13 cellular contexts compared by ENCODE assay signal in genomic region chr12:54222609-54223008, GRCh38. TPM values are rescaled to one million over a fixed set of nuclear protein-coding genes. Genes with fewer than 3 reads are reported as not detected.
DNase-seq lines count a peak whose midpoint lies in the region; TF ChIP-seq lines count a peak whose summit lies in the region.
"Had no signal": no experiment of that assay in that cellular context is flagged by ENCODE, and none has a peak within 500 bp of the region (broad histone marks: within the 10 kb centered on the region; RNA-seq: fewer than 3 reads in every experiment).

No MANE protein-coding gene starts in this region.

- peaks cover under 1% of the 10 kb centered on the region for H3K4me1 Mint-ChIP-seq in activated naive CD4-positive, alpha-beta T cell treated with anti-CD3 and anti-CD28 coated beads for 36 hours (ENCODE audit: low read depth)
- peaks cover 19% of the 10 kb centered on the region for H3K4me1 Mint-ChIP-seq in activated naive CD4-positive, alpha-beta T cell treated with anti-CD3 and anti-CD28 coated beads, Interleukin-2, amount 10 ng/mL, durations not matched to agents 7 days and 5 days
- H3K4me1 Mint-ChIP-seq: activated T-helper 17 cell treated with anti-CD3 and anti-CD28 coated beads, Interleukin-2, amount 50 U/mL, for 72 hours had no signal

- TF ChIP-seq CTCF in epithelial cell of esophagus (IDR thresholded peaks at IDR 0.05; ENCODE audit: insufficient read depth, low read depth, low read length, missing control alignments): no peak

- no peaks in the 10 kb centered on the region for H3K36me3 ChIP-seq in SJCRH30

- H3K9me3 ChIP-seq in SJCRH30 (replicated peaks): no peaks in the 10 kb centered on the region

- intact Hi-C loops in activated naive CD4-positive, alpha-beta T cell treated with anti-CD3 and anti-CD28 coated beads for 36 hours (cut with micrococcal nuclease): no loop called here

- no peaks in the 10 kb centered on the region for H3K27me3 ChIP-seq in SJCRH30

- H3K36me3 Mint-ChIP-seq in activated naive CD4-positive, alpha-beta T cell treated with anti-CD3 and anti-CD28 coated beads for 36 hours (ENCODE audit: low read depth): no peaks in the 10 kb centered on the region
- no peaks in the 10 kb centered on the region for H3K36me3 Mint-ChIP-seq in activated naive CD4-positive, alpha-beta T cell treated with anti-CD3 and anti-CD28 coated beads, Interleukin-2, amount 10 ng/mL, durations not matched to agents 7 days and 5 days

- no peak overlapping the region for H3K4me3 Mint-ChIP-seq in activated naive CD4-positive, alpha-beta T cell treated with anti-CD3 and anti-CD28 coated beads for 36 hours
- no peak overlapping the region for H3K4me3 Mint-ChIP-seq in activated naive CD4-positive, alpha-beta T cell treated with anti-CD3 and anti-CD28 coated beads, Interleukin-2, amount 10 ng/mL, durations not matched to agents 7 days and 5 days
- H3K4me3 Mint-ChIP-seq: activated T-helper 17 cell treated with anti-CD3 and anti-CD28 coated beads, Interleukin-2, amount 50 U/mL, for 72 hours; neural crest cell had no signal

- peaks cover 4% of the 10 kb centered on the region for H3K27me3 Mint-ChIP-seq in activated naive CD4-positive, alpha-beta T cell treated with anti-CD3 and anti-CD28 coated beads for 36 hours (ENCODE audit: low read depth)
- peaks cover 26% of the 10 kb centered on the region for H3K27me3 Mint-ChIP-seq in activated naive CD4-positive, alpha-beta T cell treated with anti-CD3 and anti-CD28 coated beads, Interleukin-2, amount 10 ng/mL, durations not matched to agents 7 days and 5 days
- H3K27me3 Mint-ChIP-seq: activated T-helper 17 cell treated with anti-CD3 and anti-CD28 coated beads, Interleukin-2, amount 50 U/mL, for 72 hours had no signal

- H3K4me3 ChIP-seq in epithelial cell of esophagus (ENCODE audit: low read length) (no peak overlapping the region), SJCRH30 (no peak overlapping the region)
- H3K4me3 ChIP-seq: SK-N-MC, skin epidermis had no signal

- H3K27ac Mint-ChIP-seq in activated naive CD4-positive, alpha-beta T cell treated with anti-CD3 and anti-CD28 coated beads for 36 hours: no peak overlapping the region
- H3K27ac Mint-ChIP-seq in activated naive CD4-positive, alpha-beta T cell treated with anti-CD3 and anti-CD28 coated beads, Interleukin-2, amount 10 ng/mL, durations not matched to agents 7 days and 5 days: no peak overlapping the region
- H3K27ac Mint-ChIP-seq: activated T-helper 17 cell treated with anti-CD3 and anti-CD28 coated beads, Interleukin-2, amount 50 U/mL, for 72 hours had no signal

- no peaks in the 10 kb centered on the region for H3K9me3 Mint-ChIP-seq in activated naive CD4-positive, alpha-beta T cell treated with anti-CD3 and anti-CD28 coated beads for 36 hours
- no peaks in the 10 kb centered on the region for H3K9me3 Mint-ChIP-seq in activated naive CD4-positive, alpha-beta T cell treated with anti-CD3 and anti-CD28 coated beads, Interleukin-2, amount 10 ng/mL, durations not matched to agents 7 days and 5 days
- H3K9me3 Mint-ChIP-seq: activated T-helper 17 cell treated with anti-CD3 and anti-CD28 coated beads, Interleukin-2, amount 50 U/mL, for 72 hours; neural crest cell had no signal

- H3K4me1 ChIP-seq in SJCRH30: peaks cover 5% of the 10 kb centered on the region; the same call in 1 of the 2 replicates

- CTCF ChIA-PET in activated naive CD4-positive, alpha-beta T cell treated with anti-CD3 and anti-CD28 coated beads for 36 hours (lab: Charles Lee): interaction anchor here (0.8 to 1.6 kb wide), 7 partner anchors 9 to 157 kb away, joined by 3 to 6 read pairs (median 4); no protein-coding TSS in a partner anchor
- CTCF ChIA-PET in activated naive CD4-positive, alpha-beta T cell treated with anti-CD3 and anti-CD28 coated beads, Interleukin-2, amount 10 ng/mL, durations not matched to agents 7 days and 5 days (lab: Charles Lee): interaction anchor here (1.0 to 2.2 kb wide), 5 partner anchors 8 to 157 kb away, joined by 3 to 8 read pairs (median 4); partner anchors contain the start of gene COPZ1

- DNase-seq in GM03348 (ENCODE audit: low spot score): peak; percentile 84
- peak; percentile 81 for DNase-seq in RKO (ENCODE audit: low spot score)
- peak; percentile 75 for DNase-seq in epithelial cell of esophagus (ENCODE audit: low read depth)
- peak; percentile 85 for DNase-seq in renal cortical epithelial cell (ENCODE audit: low read depth)
- DNase-seq in activated naive CD4-positive, alpha-beta T cell treated with anti-CD3 and anti-CD28 coated beads for 36 hours: no peak
- DNase-seq in activated naive CD4-positive, alpha-beta T cell treated with anti-CD3 and anti-CD28 coated beads, Interleukin-2, amount 10 ng/mL, durations not matched to agents 7 days and 5 days: no peak
- no peak for DNase-seq in SJCRH30
- DNase-seq in mucosa of gallbladder (ENCODE audit: low spot score): no peak
- DNase-seq: NCI-H1436 had no signal

- no peak overlapping the region for H3K27ac ChIP-seq in SJCRH30
- H3K27ac ChIP-seq: SK-N-MC had no signal

RNA-seq across cellular contexts. Expression of gene SMUG1, which starts 33.8 kb away (rescaled TPM):
- total RNA-seq in renal cortical epithelial cell (22.3 and 41.0 TPM in 2 replicates), mucosa of gallbladder (29.8 TPM)
- 10 to 100 TPM; 18.2 to 19.7 TPM for total RNA-seq in activated naive CD4-positive, alpha-beta T cell treated with anti-CD3 and anti-CD28 coated beads for 36 hours
- total RNA-seq in SJCRH30 (2014; rRNA removed; shearing (Covaris generic)): 25.9 and 30.1 TPM in 2 replicates

RNA-seq across cellular contexts. Expression of gene CBX5, which starts 57.3 kb away (rescaled TPM):
- total RNA-seq in renal cortical epithelial cell (35.4 and 97.5 TPM in 2 replicates), mucosa of gallbladder (62.0 TPM)
- total RNA-seq in activated naive CD4-positive, alpha-beta T cell treated with anti-CD3 and anti-CD28 coated beads for 36 hours: 100 to 1,000 TPM; 169 to 173 TPM
- 140 and 158 TPM in 2 replicates for total RNA-seq in SJCRH30 (2014; rRNA removed; shearing (Covaris generic))

RNA-seq across cellular contexts. Expression of gene HNRNPA1, which starts 57.9 kb away (rescaled TPM):
- 324 and 386 TPM in 2 replicates for total RNA-seq in renal cortical epithelial cell
- total RNA-seq in activated naive CD4-positive, alpha-beta T cell treated with anti-CD3 and anti-CD28 coated beads for 36 hours: 1,000 to 10,000 TPM; 2,231 to 2,234 TPM
- 1,766 and 1,801 TPM in 2 replicates for total RNA-seq in SJCRH30 (2014; rRNA removed; shearing (Covaris generic))
- total RNA-seq in mucosa of gallbladder: 686 TPM

Comparison
In these comparisons a context has a peak if more than half of its experiments do, and no peak if none do; other contexts are left out.
1. DNase-seq: peak in GM03348 (single experiment), RKO (single experiment), epithelial cell of esophagus (single experiment) and renal cortical epithelial cell (single experiment); none in activated naive CD4-positive, alpha-beta T cell treated with anti-CD3 and anti-CD28 coated beads for 36 hours (single experiment), activated naive CD4-positive, alpha-beta T cell treated with anti-CD3 and anti-CD28 coated beads, Interleukin-2, amount 10 ng/mL, durations not matched to agents 7 days and 5 days (single experiment), SJCRH30 (0 of 2) and mucosa of gallbladder (single experiment).